ENCODE assay signal across 1 cellular context in genomic region chr2:36951574-36951973, GRCh38.
TF ChIP-seq lines count a peak whose summit lies in the region.

No MANE protein-coding gene starts in this region.

TF ChIP-seq in HCT116, 20 proteins besides CTCF, POLR2A, EP300 and RAD21 (continued from another document):
- TF ChIP-seq, protein P1, sequence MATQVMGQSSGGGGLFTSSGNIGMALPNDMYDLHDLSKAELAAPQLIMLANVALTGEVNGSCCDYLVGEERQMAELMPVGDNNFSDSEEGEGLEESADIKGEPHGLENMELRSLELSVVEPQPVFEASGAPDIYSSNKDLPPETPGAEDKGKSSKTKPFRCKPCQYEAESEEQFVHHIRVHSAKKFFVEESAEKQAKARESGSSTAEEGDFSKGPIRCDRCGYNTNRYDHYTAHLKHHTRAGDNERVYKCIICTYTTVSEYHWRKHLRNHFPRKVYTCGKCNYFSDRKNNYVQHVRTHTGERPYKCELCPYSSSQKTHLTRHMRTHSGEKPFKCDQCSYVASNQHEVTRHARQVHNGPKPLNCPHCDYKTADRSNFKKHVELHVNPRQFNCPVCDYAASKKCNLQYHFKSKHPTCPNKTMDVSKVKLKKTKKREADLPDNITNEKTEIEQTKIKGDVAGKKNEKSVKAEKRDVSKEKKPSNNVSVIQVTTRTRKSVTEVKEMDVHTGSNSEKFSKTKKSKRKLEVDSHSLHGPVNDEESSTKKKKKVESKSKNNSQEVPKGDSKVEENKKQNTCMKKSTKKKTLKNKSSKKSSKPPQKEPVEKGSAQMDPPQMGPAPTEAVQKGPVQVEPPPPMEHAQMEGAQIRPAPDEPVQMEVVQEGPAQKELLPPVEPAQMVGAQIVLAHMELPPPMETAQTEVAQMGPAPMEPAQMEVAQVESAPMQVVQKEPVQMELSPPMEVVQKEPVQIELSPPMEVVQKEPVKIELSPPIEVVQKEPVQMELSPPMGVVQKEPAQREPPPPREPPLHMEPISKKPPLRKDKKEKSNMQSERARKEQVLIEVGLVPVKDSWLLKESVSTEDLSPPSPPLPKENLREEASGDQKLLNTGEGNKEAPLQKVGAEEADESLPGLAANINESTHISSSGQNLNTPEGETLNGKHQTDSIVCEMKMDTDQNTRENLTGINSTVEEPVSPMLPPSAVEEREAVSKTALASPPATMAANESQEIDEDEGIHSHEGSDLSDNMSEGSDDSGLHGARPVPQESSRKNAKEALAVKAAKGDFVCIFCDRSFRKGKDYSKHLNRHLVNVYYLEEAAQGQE (IDR thresholded peaks at IDR 0.05; ENCODE audit: low read depth), result no peak
- no peak for TF ChIP-seq EGR1 (IDR thresholded peaks at IDR 0.05; ENCODE audit: low read depth)
